Comparison of ENCODE assay signal across 21 cellular contexts in genomic region chr6:162337412-162337811, GRCh38.
"Had no signal": no experiment of that assay in that cellular context is flagged by ENCODE, and none has a peak within 500 bp of the region (broad histone marks: within the 10 kb centered on the region; RNA-seq: fewer than 3 reads in every experiment).

No MANE protein-coding gene starts in this region.

- DNase-seq: KBM-7; MV-4-11; NCI-H1048; NCI-H1105; NCI-H1417 treated with DMSO at 0.1 percent for 48 hours; NCI-H1694; NCI-H187 treated with DMSO at 0.1 percent for 48 hours; NCI-H2029 treated with DMSO at 0.1 percent for 48 hours; NCI-H2171 treated with DMSO at 0.1 percent for 48 hours; NCI-H345; NCI-H446 treated with DMSO at 0.1 percent for 48 hours; NCI-H510A treated with DMSO at 0.1 percent for 48 hours; NCI-H526; NCI-H748 treated with DMSO at 0.1 percent for 48 hours; NK-92 treated with Interleukin-12 subunit alpha and Interleukin-12 subunit beta, amount 100 ng/mL, for 24 hours; PC-3; SHP77 treated with DMSO at 0.1 percent for 48 hours; SJCRH30 had no signal

- ATAC-seq: Panc1, PC-3, SK-N-SH treated with all-trans-retinoic acid at 6 μM for 48 hours had no signal

- H3K36me3 ChIP-seq: SJCRH30 had no signal

- H3K4me1 ChIP-seq: SJCRH30 had no signal

- H3K27ac ChIP-seq: RWPE1, SJCRH30 had no signal

- H3K4me3 ChIP-seq: SJCRH30 had no signal

- H3K27me3 ChIP-seq: SJCRH30 had no signal
